ENCODE assay signal across 13 cellular contexts in genomic region chr17:42985225-42985624, GRCh38. TPM values are rescaled to one million over a fixed set of nuclear protein-coding genes. Genes with fewer than 3 reads are reported as not detected.
DNase-seq lines count a peak whose midpoint lies in the region; ATAC-seq, FAIRE-seq and TF ChIP-seq lines count a peak whose summit lies in the region.
"Had no signal": no experiment of that assay in that cellular context is flagged by ENCODE, and none has a peak within 500 bp of the region (broad histone marks: within the 10 kb centered on the region; RNA-seq: fewer than 3 reads in every experiment).

No MANE protein-coding gene starts in this region.

- H3K27ac ChIP-seq in KMS-11 (no peak overlapping the region; the same call in 1 of the 2 replicates), K562 (ENCODE audit: extremely low read depth, low read depth, low read length) (peak overlapping the region; percentile 15; the same call in 1 of the 3 replicates), urinary bladder (ENCODE audit: low read depth) (peak overlapping the region; percentile 18)

- POLR2A ChIA-PET in activated CD4-positive, alpha-beta memory T cell treated with anti-CD3 and anti-CD28 coated beads, Interleukin-2, amount 10 ng/mL, durations not matched to agents 7 days and 5 days (lab: Charles Lee) = interaction anchor here (0.6 to 4.9 kb wide), 2 partner anchors 13 to 281 kb away, joined by 3 to 15 read pairs; partner anchors contain the start of gene RPL27
- POLR2A ChIA-PET in activated CD4-positive, alpha-beta memory T cell treated with anti-CD3 and anti-CD28 coated beads for 36 hours (lab: Charles Lee) = no interaction called here
- POLR2A ChIA-PET in K562 (lab: Yijun Ruan, JAX) = interaction anchor here (0.7 to 2.6 kb wide), 2 partner anchors 8 to 13 kb away, joined by 3 to 16 read pairs; partner anchors contain the start of gene RPL27

- FAIRE-seq in K562 (lab: Jason Lieb, UNC) = no peak
- FAIRE-seq: A204.1, G401.6 had no signal

- TF ChIP-seq POLR2A in K562 (conservative IDR thresholded peaks at IDR 0.05) = no peak

- intact Hi-C loops in activated CD4-positive, alpha-beta memory T cell treated with anti-CD3 and anti-CD28 coated beads for 36 hours (cut with micrococcal nuclease) = no loop called here
- intact Hi-C loops in K562 (cut with micrococcal nuclease) = no loop called here

- no peak for DNase-seq in activated CD4-positive, alpha-beta memory T cell treated with anti-CD3 and anti-CD28 coated beads, Interleukin-2, amount 10 ng/mL, durations not matched to agents 7 days and 5 days
- no peak for DNase-seq in activated CD4-positive, alpha-beta memory T cell treated with anti-CD3 and anti-CD28 coated beads for 36 hours
- DNase-seq in K562 (ENCODE audit: extremely low read depth in 1 of 4, low spot score in 3 of 4) = no peak
- no peak for DNase-seq in NCI-H1694 (lab: John Stamatoyannopoulos, UW)
- no peak for DNase-seq in activated T-cell treated with anti-CD3 and anti-CD28 coated beads, Interleukin-2, amount 50 U/mL, for 1 hour
- no peak for DNase-seq in NCI-H2107 (lab: John Stamatoyannopoulos, UW)
- DNase-seq: activated CD4-positive, alpha-beta T cell treated with anti-CD3 and anti-CD28 coated beads, Interleukin-2, amount 50 U/mL, for 1 hour; left cardiac atrium; NCI-H1436 treated with DMSO at 0.1 percent for 48 hours had no signal

- H3K4me1 Mint-ChIP-seq in activated CD4-positive, alpha-beta memory T cell treated with anti-CD3 and anti-CD28 coated beads, Interleukin-2, amount 10 ng/mL, durations not matched to agents 7 days and 5 days = peaks cover 31% of the 10 kb centered on the region
- peaks cover 19% of the 10 kb centered on the region for H3K4me1 Mint-ChIP-seq in activated CD4-positive, alpha-beta memory T cell treated with anti-CD3 and anti-CD28 coated beads for 36 hours (ENCODE audit: low read depth)

- H3K36me3 ChIP-seq in KMS-11 (ENCODE audit: insufficient read depth) (peaks cover 5% of the 10 kb centered on the region; the same call in 1 of the 2 replicates), K562 (ENCODE audit: control insufficient read depth, insufficient read depth, low read length) (peaks cover 74% of the 10 kb centered on the region), urinary bladder (ENCODE audit: insufficient read depth) (peaks cover 12% of the 10 kb centered on the region)

- WGBS in K562 (ENCODE audit: insufficient coverage, low coverage, missing lambda C conversion rate) = 0% methylated on average over 1 of the region's 1 CpG
- 60% methylated on average over 1 of the region's 1 CpG for WGBS in urinary bladder

- H3K4me3 ChIP-seq in KMS-11 (IDR thresholded peaks at IDR 0.05; ENCODE audit: insufficient read depth, low read depth, low read length) (no peak overlapping the region), K562 (no peak overlapping the region), urinary bladder (ENCODE audit: low read depth, low read length) (no peak overlapping the region)

- in situ Hi-C loops in K562 (cut with MboI) = no loop called here

- BruUV-seq in K562 (replicated peaks; lab: Mats Ljungman, UMichigan) = no TSS peak

- TF ChIP-seq CTCF in KMS-11 (conservative IDR thresholded peaks at IDR 0.05; ENCODE audit: low read depth, low read length) (no peak), K562 (IDR thresholded peaks at IDR 0.05 in 2 of 3, conservative IDR thresholded peaks at IDR 0.05 in 1 of 3; ENCODE audit: insufficient read depth in 2 of 3, low read depth in 1 of 3, low read length in 3 of 3) (no peak)

- H3K9me1 ChIP-seq in K562 (ENCODE audit: control insufficient read depth, insufficient read depth, low read length) = no peaks in the 10 kb centered on the region

- no peaks in the 10 kb centered on the region for H3K27me3 ChIP-seq in KMS-11 (ENCODE audit: insufficient read depth, low read depth)
- H3K27me3 ChIP-seq in K562 (ENCODE audit: control insufficient read depth in 2 of 2, insufficient read depth in 2 of 2, low read length in 2 of 2) = no peaks in the 10 kb centered on the region

- H4K20me1 ChIP-seq in KMS-11 (ENCODE audit: insufficient read depth) (no peaks in the 10 kb centered on the region), K562 (replicated peaks; ENCODE audit: control insufficient read depth, insufficient read depth, low read length) (no peaks in the 10 kb centered on the region)

- H2AFZ ChIP-seq in KMS-11 (ENCODE audit: low read depth) = no peak overlapping the region
- H2AFZ ChIP-seq in K562 (ENCODE audit: low read depth, low read length) = no peak overlapping the region

- H3K9ac ChIP-seq in KMS-11 (no peak overlapping the region), K562 (ENCODE audit: insufficient read depth in 1 of 2, low read depth in 2 of 2, low read length in 2 of 2) (no peak overlapping the region)

- no peak for ATAC-seq in K562
- ATAC-seq: left cardiac atrium had no signal

- CTCF ChIA-PET in activated CD4-positive, alpha-beta memory T cell treated with anti-CD3 and anti-CD28 coated beads, Interleukin-2, amount 10 ng/mL, durations not matched to agents 7 days and 5 days (lab: Charles Lee) = interaction anchor here (0.7 to 2.6 kb wide), 2 partner anchors 9 to 13 kb away, joined by 3 to 9 read pairs; partner anchors contain the start of gene RPL27
- CTCF ChIA-PET in activated CD4-positive, alpha-beta memory T cell treated with anti-CD3 and anti-CD28 coated beads for 36 hours (lab: Charles Lee) = interaction anchor here (3.3 kb wide), 1 partner anchor 13 kb away, joined by 15 read pairs; the partner anchor contains the start of gene RPL27
- CTCF ChIA-PET in K562 (lab: Yijun Ruan, JAX; ENCODE audit: low intra/inter-chr PET ratio) = no interaction called here

- 0 out of 2 replicates have a peak overlapping the region, but pooled peaks have one; percentile 33 for H3K4me2 ChIP-seq in KMS-11
- no peak overlapping the region for H3K4me2 ChIP-seq in K562 (ENCODE audit: insufficient read depth, low read length)

- H3K27ac Mint-ChIP-seq in activated CD4-positive, alpha-beta memory T cell treated with anti-CD3 and anti-CD28 coated beads, Interleukin-2, amount 10 ng/mL, durations not matched to agents 7 days and 5 days = peak overlapping the region; percentile 29
- H3K27ac Mint-ChIP-seq in activated CD4-positive, alpha-beta memory T cell treated with anti-CD3 and anti-CD28 coated beads for 36 hours = no peak overlapping the region

- TF ChIP-seq RAD21 in K562 (CRISPR knock-in tag; conservative IDR thresholded peaks at IDR 0.05 in 1 of 2, IDR thresholded peaks at IDR 0.05 in 1 of 2) = no peak

- no peaks in the 10 kb centered on the region for H3K27me3 Mint-ChIP-seq in activated CD4-positive, alpha-beta memory T cell treated with anti-CD3 and anti-CD28 coated beads, Interleukin-2, amount 10 ng/mL, durations not matched to agents 7 days and 5 days
- no peaks in the 10 kb centered on the region for H3K27me3 Mint-ChIP-seq in activated CD4-positive, alpha-beta memory T cell treated with anti-CD3 and anti-CD28 coated beads for 36 hours

- no peaks in the 10 kb centered on the region for H3K9me3 Mint-ChIP-seq in activated CD4-positive, alpha-beta memory T cell treated with anti-CD3 and anti-CD28 coated beads, Interleukin-2, amount 10 ng/mL, durations not matched to agents 7 days and 5 days
- H3K9me3 Mint-ChIP-seq in activated CD4-positive, alpha-beta memory T cell treated with anti-CD3 and anti-CD28 coated beads for 36 hours = no peaks in the 10 kb centered on the region

- H3K79me2 ChIP-seq in KMS-11 (ENCODE audit: insufficient read depth, low read depth) = peaks cover 32% of the 10 kb centered on the region; the same call in 1 of the 2 replicates
- H3K79me2 ChIP-seq in K562 (ENCODE audit: control insufficient read depth, insufficient read depth, low read length) = peaks cover 39% of the 10 kb centered on the region

- peaks cover 58% of the 10 kb centered on the region for H3K36me3 Mint-ChIP-seq in activated CD4-positive, alpha-beta memory T cell treated with anti-CD3 and anti-CD28 coated beads, Interleukin-2, amount 10 ng/mL, durations not matched to agents 7 days and 5 days (ENCODE audit: low read depth)
- H3K36me3 Mint-ChIP-seq in activated CD4-positive, alpha-beta memory T cell treated with anti-CD3 and anti-CD28 coated beads for 36 hours = peaks cover 48% of the 10 kb centered on the region

- H3K4me3 Mint-ChIP-seq in activated CD4-positive, alpha-beta memory T cell treated with anti-CD3 and anti-CD28 coated beads, Interleukin-2, amount 10 ng/mL, durations not matched to agents 7 days and 5 days = no peak overlapping the region
- H3K4me3 Mint-ChIP-seq in activated CD4-positive, alpha-beta memory T cell treated with anti-CD3 and anti-CD28 coated beads for 36 hours = no peak overlapping the region

- no peak for TF ChIP-seq EP300 in K562 (IDR thresholded peaks at IDR 0.05; ENCODE audit: low read length)

- no peaks in the 10 kb centered on the region for H3K9me3 ChIP-seq in K562 (replicated peaks; ENCODE audit: control insufficient read depth, insufficient read depth, low read depth, low read length)

- H3K4me1 ChIP-seq in KMS-11 (ENCODE audit: low read depth, poor library complexity, severe bottlenecking) = peaks cover 30% of the 10 kb centered on the region
- peaks cover 11 to 13% of the 10 kb centered on the region in 2 experiments; a peak in 4 of 5 replicates for H3K4me1 ChIP-seq in K562 (replicated peaks in 1 of 2; ENCODE audit: control insufficient read depth in 2 of 2, insufficient read depth in 2 of 2, low read length in 2 of 2)
- H3K4me1 ChIP-seq in urinary bladder (ENCODE audit: insufficient read depth) = no peaks in the 10 kb centered on the region

RNA-seq across cellular contexts. Expression of gene RUNDC1, which starts 4.9 kb away (rescaled TPM):
- total RNA-seq in activated CD4-positive, alpha-beta memory T cell treated with anti-CD3 and anti-CD28 coated beads, Interleukin-2, amount 10 ng/mL, durations not matched to agents 7 days and 5 days = 10 to 100 TPM; 17.1 to 17.3 TPM
- 10 to 100 TPM in 1 of 2 experiments, 1 to 10 TPM in 1; 10.0 to 11.5 TPM for total RNA-seq in activated CD4-positive, alpha-beta memory T cell treated with anti-CD3 and anti-CD28 coated beads for 36 hours
- 45.7 and 57.8 TPM in 2 replicates for total RNA-seq in K562 (2011; cell fraction: chromatin; rRNA removed; ENCODE audit: low replicate concordance)
- total RNA-seq in K562 (2011; cell fraction: nucleolus; rRNA removed) = 36.1 and 40.2 TPM in 2 replicates
- total RNA-seq in K562 (2011; cell fraction: nucleoplasm; rRNA removed) = 40.8 and 43.7 TPM in 2 replicates
- total RNA-seq in K562 (2014; rRNA removed) (9.4 and 12.0 TPM in 2 replicates), K562 (2014; rRNA removed; fragmentation: Illumina TruSeq; extraction: Trizol) (6.3 and 6.6 TPM in 2 replicates), K562 (2015; rRNA removed; fragmentation: Illumina TruSeq; extraction: Trizol) (9.0 and 9.4 TPM in 2 replicates), K562 (2021) (11.1 and 12.5 TPM in 2 replicates), urinary bladder (9.9 TPM)
- polyA plus RNA-seq in K562 (2011; rRNA removed) (8.1 and 10.5 TPM in 2 replicates), K562 (2014; fragmentation: Illumina TruSeq; extraction: Trizol) (10.5 and 12.6 TPM in 2 replicates), K562 (2014; fragmentation: Nextera tagmentation; extraction: Ambion mirVana) (1 to 10 TPM; 3.4 to 3.6 TPM), K562 (2014; rRNA removed) (8.3 and 8.8 TPM in 2 replicates), urinary bladder (12.3 TPM)
- polyA plus RNA-seq in K562 (2011; cell fraction: cytosol; rRNA removed) = 5.6 and 8.2 TPM in 2 replicates
- 7.3 and 11.3 TPM in 2 replicates for polyA plus RNA-seq in K562 (2011; cell fraction: nucleus; rRNA removed)
- 10.6 and 11.1 TPM in 2 replicates for polyA plus RNA-seq in K562 (2012)
- 12.3 and 18.9 TPM in 2 replicates for polyA minus RNA-seq in K562 (2011; rRNA and poly(A)+ RNA removed)
- 4.2 and 8.2 TPM in 2 replicates for polyA minus RNA-seq in K562 (2011; cell fraction: cytosol; rRNA and poly(A)+ RNA removed)
- polyA minus RNA-seq in K562 (2011; cell fraction: nucleus; rRNA and poly(A)+ RNA removed) = 5.3 and 8.8 TPM in 2 replicates

RNA-seq across cellular contexts. Expression of gene PTGES3L, which starts 5.3 kb away (rescaled TPM):
- total RNA-seq in activated CD4-positive, alpha-beta memory T cell treated with anti-CD3 and anti-CD28 coated beads, Interleukin-2, amount 10 ng/mL, durations not matched to agents 7 days and 5 days = under 1 TPM; 0.40 to 0.65 TPM
- under 1 TPM; 0.53 to 0.64 TPM for total RNA-seq in activated CD4-positive, alpha-beta memory T cell treated with anti-CD3 and anti-CD28 coated beads for 36 hours
- 29.7 and 49.0 TPM in 2 replicates for total RNA-seq in K562 (2011; cell fraction: chromatin; rRNA removed; ENCODE audit: low replicate concordance)
- 21.0 and 22.5 TPM in 2 replicates for total RNA-seq in K562 (2011; cell fraction: nucleolus; rRNA removed)
- total RNA-seq in K562 (2011; cell fraction: nucleoplasm; rRNA removed) = 22.1 and 38.2 TPM in 2 replicates
- 6.0 and 12.2 TPM in 2 replicates for total RNA-seq in K562 (2014; rRNA removed)
- total RNA-seq in K562 (2014; rRNA removed; fragmentation: Illumina TruSeq; extraction: Trizol) = 8.8 and 9.0 TPM in 2 replicates
- total RNA-seq in K562 (2015; rRNA removed; fragmentation: Illumina TruSeq; extraction: Trizol) = 6.8 and 7.8 TPM in 2 replicates
- 8.2 and 9.6 TPM in 2 replicates for total RNA-seq in K562 (2021)
- polyA plus RNA-seq in K562 (2011; rRNA removed) = 5.5 and 7.7 TPM in 2 replicates
- 5.1 and 7.1 TPM in 2 replicates for polyA plus RNA-seq in K562 (2011; cell fraction: cytosol; rRNA removed)
- polyA plus RNA-seq in K562 (2011; cell fraction: nucleus; rRNA removed) = 8.0 and 9.9 TPM in 2 replicates
- polyA plus RNA-seq in K562 (2012) = 10.0 and 17.2 TPM in 2 replicates
- 11.8 and 12.1 TPM in 2 replicates for polyA plus RNA-seq in K562 (2014; fragmentation: Illumina TruSeq; extraction: Trizol)
- polyA plus RNA-seq in K562 (2014; fragmentation: Nextera tagmentation; extraction: Ambion mirVana) = 10 to 100 TPM; 11.5 to 16.0 TPM
- 10.9 and 14.5 TPM in 2 replicates for polyA plus RNA-seq in K562 (2014; rRNA removed)
- 5.8 and 9.6 TPM in 2 replicates for polyA minus RNA-seq in K562 (2011; rRNA and poly(A)+ RNA removed)
- polyA minus RNA-seq in K562 (2011; cell fraction: cytosol; rRNA and poly(A)+ RNA removed) = 3.7 and 6.1 TPM in 2 replicates
- 6.6 and 7.0 TPM in 2 replicates for polyA minus RNA-seq in K562 (2011; cell fraction: nucleus; rRNA and poly(A)+ RNA removed)
- 6.8 TPM for total RNA-seq in urinary bladder
- 18.6 TPM for polyA plus RNA-seq in urinary bladder

RNA-seq across cellular contexts. Expression of gene RPL27, which starts 13.0 kb away (rescaled TPM):
- total RNA-seq in activated CD4-positive, alpha-beta memory T cell treated with anti-CD3 and anti-CD28 coated beads, Interleukin-2, amount 10 ng/mL, durations not matched to agents 7 days and 5 days = 100 to 1,000 TPM; 880 to 892 TPM
- total RNA-seq in activated CD4-positive, alpha-beta memory T cell treated with anti-CD3 and anti-CD28 coated beads for 36 hours = 1,000 to 10,000 TPM; 1,552 to 1,589 TPM
- total RNA-seq in K562 (2011; cell fraction: chromatin; rRNA removed; ENCODE audit: low replicate concordance) = 253 and 412 TPM in 2 replicates
- total RNA-seq in K562 (2011; cell fraction: nucleolus; rRNA removed) = 1,095 and 1,098 TPM in 2 replicates
- 971 and 1,742 TPM in 2 replicates for total RNA-seq in K562 (2011; cell fraction: nucleoplasm; rRNA removed)
- total RNA-seq in K562 (2014; rRNA removed) (2,067 and 2,551 TPM in 2 replicates), K562 (2014; rRNA removed; fragmentation: Illumina TruSeq; extraction: Trizol) (2,142 and 2,848 TPM in 2 replicates), K562 (2015; rRNA removed; fragmentation: Illumina TruSeq; extraction: Trizol) (2,702 and 3,023 TPM in 2 replicates), K562 (2021) (1,539 and 1,728 TPM in 2 replicates), urinary bladder (1,142 TPM)
- polyA plus RNA-seq in K562 (2011; rRNA removed) (5,002 and 6,155 TPM in 2 replicates), K562 (2014; fragmentation: Illumina TruSeq; extraction: Trizol) (4,115 and 4,591 TPM in 2 replicates), K562 (2014; fragmentation: Nextera tagmentation; extraction: Ambion mirVana) (1,000 to 10,000 TPM; 3,710 to 4,120 TPM), K562 (2014; rRNA removed) (3,174 and 4,926 TPM in 2 replicates), urinary bladder (3,115 TPM)
- 2,939 and 4,172 TPM in 2 replicates for polyA plus RNA-seq in K562 (2011; cell fraction: cytosol; rRNA removed)
- polyA plus RNA-seq in K562 (2011; cell fraction: nucleus; rRNA removed) = 1,268 and 1,390 TPM in 2 replicates
- polyA plus RNA-seq in K562 (2012) = 3,200 and 4,932 TPM in 2 replicates
- polyA minus RNA-seq in K562 (2011; rRNA and poly(A)+ RNA removed) = 945 and 1,386 TPM in 2 replicates
- 577 and 776 TPM in 2 replicates for polyA minus RNA-seq in K562 (2011; cell fraction: cytosol; rRNA and poly(A)+ RNA removed)
- 198 and 385 TPM in 2 replicates for polyA minus RNA-seq in K562 (2011; cell fraction: nucleus; rRNA and poly(A)+ RNA removed)

RNA-seq across cellular contexts. Expression of gene AARSD1, which starts 21.0 kb away (rescaled TPM):
- total RNA-seq in activated CD4-positive, alpha-beta memory T cell treated with anti-CD3 and anti-CD28 coated beads, Interleukin-2, amount 10 ng/mL, durations not matched to agents 7 days and 5 days = 10 to 100 TPM; 27.9 to 28.5 TPM
- total RNA-seq in activated CD4-positive, alpha-beta memory T cell treated with anti-CD3 and anti-CD28 coated beads for 36 hours = 10 to 100 TPM; 38.7 to 43.1 TPM
- total RNA-seq in K562 (2011; cell fraction: chromatin; rRNA removed; ENCODE audit: low replicate concordance) = 277 and 420 TPM in 2 replicates
- total RNA-seq in K562 (2011; cell fraction: nucleolus; rRNA removed) = 213 and 237 TPM in 2 replicates
- 221 and 229 TPM in 2 replicates for total RNA-seq in K562 (2011; cell fraction: nucleoplasm; rRNA removed)
- total RNA-seq in K562 (2014; rRNA removed) (65.3 and 68.6 TPM in 2 replicates), K562 (2014; rRNA removed; fragmentation: Illumina TruSeq; extraction: Trizol) (57.8 and 61.9 TPM in 2 replicates), K562 (2015; rRNA removed; fragmentation: Illumina TruSeq; extraction: Trizol) (56.9 and 57.4 TPM in 2 replicates), K562 (2021) (56.8 and 60.7 TPM in 2 replicates), urinary bladder (20.6 TPM)
- polyA plus RNA-seq in K562 (2011; rRNA removed) (58.1 and 98.5 TPM in 2 replicates), K562 (2014; fragmentation: Illumina TruSeq; extraction: Trizol) (67.8 and 75.1 TPM in 2 replicates), K562 (2014; fragmentation: Nextera tagmentation; extraction: Ambion mirVana) (10 to 100 TPM; 51.7 to 91.5 TPM), K562 (2014; rRNA removed) (96.2 and 97.9 TPM in 2 replicates), urinary bladder (36.2 TPM)
- 45.3 and 56.2 TPM in 2 replicates for polyA plus RNA-seq in K562 (2011; cell fraction: cytosol; rRNA removed)
- polyA plus RNA-seq in K562 (2011; cell fraction: nucleus; rRNA removed) = 109 and 138 TPM in 2 replicates
- polyA plus RNA-seq in K562 (2012) = 59.7 and 71.1 TPM in 2 replicates
- 52.6 and 91.8 TPM in 2 replicates for polyA minus RNA-seq in K562 (2011; rRNA and poly(A)+ RNA removed)
- 19.5 and 27.7 TPM in 2 replicates for polyA minus RNA-seq in K562 (2011; cell fraction: cytosol; rRNA and poly(A)+ RNA removed)
- 52.2 and 56.8 TPM in 2 replicates for polyA minus RNA-seq in K562 (2011; cell fraction: nucleus; rRNA and poly(A)+ RNA removed)

RNA-seq across cellular contexts. Expression of gene IFI35, which starts 21.4 kb away (rescaled TPM):
- 100 to 1,000 TPM; 149 to 154 TPM for total RNA-seq in activated CD4-positive, alpha-beta memory T cell treated with anti-CD3 and anti-CD28 coated beads, Interleukin-2, amount 10 ng/mL, durations not matched to agents 7 days and 5 days
- total RNA-seq in activated CD4-positive, alpha-beta memory T cell treated with anti-CD3 and anti-CD28 coated beads for 36 hours = 10 to 100 TPM; 66.0 to 68.6 TPM
- total RNA-seq in K562 (2011; cell fraction: chromatin; rRNA removed; ENCODE audit: low replicate concordance) = 4.9 and 13.4 TPM in 2 replicates
- 12.0 and 15.2 TPM in 2 replicates for total RNA-seq in K562 (2011; cell fraction: nucleolus; rRNA removed)
- 8.1 and 8.3 TPM in 2 replicates for total RNA-seq in K562 (2011; cell fraction: nucleoplasm; rRNA removed)
- total RNA-seq in K562 (2014; rRNA removed) (11.7 and 13.9 TPM in 2 replicates), K562 (2014; rRNA removed; fragmentation: Illumina TruSeq; extraction: Trizol) (3.9 and 4.7 TPM in 2 replicates), K562 (2015; rRNA removed; fragmentation: Illumina TruSeq; extraction: Trizol) (8.4 and 9.4 TPM in 2 replicates), K562 (2021) (10.6 TPM in 2 replicates), urinary bladder (11.4 TPM)
- polyA plus RNA-seq in K562 (2011; rRNA removed) (5.3 and 7.5 TPM in 2 replicates), K562 (2014; fragmentation: Illumina TruSeq; extraction: Trizol) (11.3 TPM in 2 replicates), K562 (2014; fragmentation: Nextera tagmentation; extraction: Ambion mirVana) (10 to 100 TPM in 1 of 2 experiments, 1 to 10 TPM in 1; 4.4 to 10.2 TPM), K562 (2014; rRNA removed) (12.0 and 13.1 TPM in 2 replicates), urinary bladder (34.8 TPM)
- 8.4 and 15.8 TPM in 2 replicates for polyA plus RNA-seq in K562 (2011; cell fraction: cytosol; rRNA removed)
- polyA plus RNA-seq in K562 (2011; cell fraction: nucleus; rRNA removed) = 8.6 and 12.3 TPM in 2 replicates
- 16.2 and 33.1 TPM in 2 replicates for polyA plus RNA-seq in K562 (2012)
- polyA minus RNA-seq in K562 (2011; rRNA and poly(A)+ RNA removed) = 2.5 and 4.1 TPM in 2 replicates
- 2.3 and 3.0 TPM in 2 replicates for polyA minus RNA-seq in K562 (2011; cell fraction: cytosol; rRNA and poly(A)+ RNA removed)
- 3.2 and 3.3 TPM in 2 replicates for polyA minus RNA-seq in K562 (2011; cell fraction: nucleus; rRNA and poly(A)+ RNA removed)
